In genomic region chr10:79321494-79321882, GRCh38 we compare ENCODE assay signal across 13 cellular contexts. TPM values are rescaled to one million over a fixed set of nuclear protein-coding genes. Genes with fewer than 3 reads are reported as not detected.
DNase-seq lines count a peak whose midpoint lies in the region; ATAC-seq and TF ChIP-seq lines count a peak whose summit lies in the region.
"Had no signal": no experiment of that assay in that cellular context is flagged by ENCODE, and none has a peak within 500 bp of the region (broad histone marks: within the 10 kb centered on the region; RNA-seq: fewer than 3 reads in every experiment).

No MANE protein-coding gene starts in this region.

- H3K27me3 Mint-ChIP-seq in activated naive CD4-positive, alpha-beta T cell treated with anti-CD3 and anti-CD28 coated beads, Interleukin-2, amount 50 U/mL, for 24 hours = no peaks in the 10 kb centered on the region
- no peaks in the 10 kb centered on the region for H3K27me3 Mint-ChIP-seq in chondrocyte (ENCODE audit: low read depth)
- H3K27me3 Mint-ChIP-seq: central memory CD8-positive, alpha-beta T cell had no signal

- no peaks in the 10 kb centered on the region for H3K36me3 ChIP-seq in KMS-11 (ENCODE audit: insufficient read depth)
- H3K36me3 ChIP-seq in psoas muscle (ENCODE audit: insufficient read depth in 1 of 2, low read depth in 1 of 2) = no peaks in the 10 kb centered on the region
- H3K36me3 ChIP-seq: right atrium auricular region had no signal

- no peaks in the 10 kb centered on the region for H4K20me1 ChIP-seq in KMS-11 (ENCODE audit: insufficient read depth)

- H3K79me2 ChIP-seq in KMS-11 (ENCODE audit: insufficient read depth, low read depth) = no peaks in the 10 kb centered on the region

- peak overlapping the region; percentile 12; the same call in 1 of the 2 replicates for H3K4me2 ChIP-seq in KMS-11

- H3K4me1 ChIP-seq in KMS-11 (ENCODE audit: low read depth, poor library complexity, severe bottlenecking) (peaks cover 77% of the 10 kb centered on the region), psoas muscle (peaks cover 17% of the 10 kb centered on the region)

- no peak overlapping the region for H3K9ac ChIP-seq in KMS-11

- H3K4me3 Mint-ChIP-seq in activated naive CD4-positive, alpha-beta T cell treated with anti-CD3 and anti-CD28 coated beads, Interleukin-2, amount 50 U/mL, for 24 hours = no peak overlapping the region
- no peak overlapping the region for H3K4me3 Mint-ChIP-seq in chondrocyte (ENCODE audit: unreplicated experiment)
- H3K4me3 Mint-ChIP-seq: central memory CD8-positive, alpha-beta T cell had no signal

- H3K4me3 ChIP-seq in KMS-11 (IDR thresholded peaks at IDR 0.05; ENCODE audit: insufficient read depth, low read depth, low read length) (no peak overlapping the region), psoas muscle (no peak overlapping the region)
- H3K4me3 ChIP-seq: right atrium auricular region had no signal

- DNase-seq in activated naive CD4-positive, alpha-beta T cell (lab: John Stamatoyannopoulos, UW) = no peak
- DNase-seq in chondrocyte (ENCODE audit: low spot score) (peak; percentile 32), psoas muscle (peak in 1 of 2 donors; percentile 39), NCI-H69 (lab: John Stamatoyannopoulos, UW) (no peak), NCI-H1417 (lab: John Stamatoyannopoulos, UW) (no peak)
- DNase-seq: effector memory CD4-positive, alpha-beta T cell; NCI-H187 had no signal

- H3K9me3 ChIP-seq in psoas muscle = no peaks in the 10 kb centered on the region
- H3K9me3 ChIP-seq: right atrium auricular region had no signal

- H3K4me1 Mint-ChIP-seq in activated naive CD4-positive, alpha-beta T cell treated with anti-CD3 and anti-CD28 coated beads, Interleukin-2, amount 50 U/mL, for 24 hours = peaks cover 82% of the 10 kb centered on the region
- H3K4me1 Mint-ChIP-seq in chondrocyte (ENCODE audit: low read depth) = peaks cover 36% of the 10 kb centered on the region

- H3K27me3 ChIP-seq in KMS-11 (ENCODE audit: insufficient read depth, low read depth) (no peaks in the 10 kb centered on the region), psoas muscle (ENCODE audit: insufficient read depth in 3 of 3, low read length in 2 of 3) (no peaks in the 10 kb centered on the region)
- H3K27me3 ChIP-seq: right atrium auricular region had no signal

- peak overlapping the region; percentile 93 for H3K27ac Mint-ChIP-seq in activated naive CD4-positive, alpha-beta T cell treated with anti-CD3 and anti-CD28 coated beads, Interleukin-2, amount 50 U/mL, for 24 hours
- no peak overlapping the region for H3K27ac Mint-ChIP-seq in chondrocyte (ENCODE audit: unreplicated experiment)

- peaks cover 5% of the 10 kb centered on the region for H3K9me3 Mint-ChIP-seq in activated naive CD4-positive, alpha-beta T cell treated with anti-CD3 and anti-CD28 coated beads, Interleukin-2, amount 50 U/mL, for 24 hours
- no peaks in the 10 kb centered on the region for H3K9me3 Mint-ChIP-seq in chondrocyte (ENCODE audit: low read depth)
- H3K9me3 Mint-ChIP-seq: central memory CD8-positive, alpha-beta T cell had no signal

- intact Hi-C loops in psoas muscle (cut with DNase I) = no loop called here

- no peak overlapping the region for H2AFZ ChIP-seq in KMS-11 (ENCODE audit: low read depth)

- TF ChIP-seq CTCF in KMS-11 (conservative IDR thresholded peaks at IDR 0.05; ENCODE audit: low read depth, low read length) (no peak), chondrocyte (IDR thresholded peaks at IDR 0.05) (no peak), psoas muscle (IDR thresholded peaks at IDR 0.05) (no peak)

- 82 to 92% (median 83%) methylated on average over 2 of the region's 2 CpGs for WGBS in psoas muscle, 3 donors

- H3K27ac ChIP-seq in KMS-11 = no peak overlapping the region
- peak overlapping the region; percentile 47 for H3K27ac ChIP-seq in psoas muscle
- H3K27ac ChIP-seq: right atrium auricular region had no signal

- no peak for ATAC-seq in psoas muscle
- no peak for ATAC-seq in HG03139 (IDR thresholded peaks at IDR 0.05; ENCODE audit: unreplicated experiment)
- ATAC-seq: Right ventricle myocardium inferior had no signal

- H3K36me3 Mint-ChIP-seq in activated naive CD4-positive, alpha-beta T cell treated with anti-CD3 and anti-CD28 coated beads, Interleukin-2, amount 50 U/mL, for 24 hours = no peaks in the 10 kb centered on the region
- no peaks in the 10 kb centered on the region for H3K36me3 Mint-ChIP-seq in chondrocyte (ENCODE audit: low read depth)

RNA-seq across cellular contexts. Expression of gene PPIF, which starts 25.8 kb away (rescaled TPM):
- total RNA-seq in chondrocyte = 11.0 to 16.2 TPM (median 15.2 TPM) in 3 replicates
- 100 to 1,000 TPM in 2 of 4 donors, 10 to 100 TPM in 2; 44.6 to 181 (median 89.4) TPM for total RNA-seq in psoas muscle
- polyA plus RNA-seq in psoas muscle = 100 to 1,000 TPM in 1 of 3 donors, 10 to 100 TPM in 2; 85.4 to 297 (median 85.9) TPM
